ENCODE assay signal across 1 cellular context in the genomic region with DNA sequence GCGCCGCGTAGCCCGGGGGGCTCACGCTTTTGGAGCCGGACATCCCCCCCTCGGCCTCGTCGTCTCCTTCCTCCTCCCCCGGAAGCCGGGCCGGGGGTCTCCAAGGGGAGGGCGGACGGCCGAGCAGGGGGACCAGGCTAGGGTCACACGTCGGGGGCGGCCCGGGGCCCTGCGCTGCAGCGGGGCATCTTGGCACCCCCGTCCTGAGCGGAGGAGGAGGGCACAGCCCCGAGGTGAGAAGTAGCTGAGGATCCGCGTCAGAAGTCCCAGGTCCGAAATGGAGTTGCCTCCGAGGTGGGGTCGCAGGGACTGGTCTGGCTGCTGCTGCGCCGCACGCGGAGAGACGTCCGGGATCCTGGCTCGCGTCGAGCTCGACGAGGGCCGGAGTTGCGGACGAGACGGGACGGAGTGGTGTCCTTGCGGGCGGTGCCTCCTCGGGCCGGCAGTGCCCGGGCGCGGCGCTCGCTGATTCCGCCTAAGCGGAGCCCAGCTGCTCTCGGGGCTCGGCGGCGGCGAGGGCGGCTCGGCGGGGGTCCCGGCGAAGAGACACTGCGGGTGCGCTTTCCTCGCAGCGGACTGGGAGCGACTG.
TF ChIP-seq lines count a peak whose summit lies in the region.

Gene ADCY5, minus strand, starts transcription at position 588 of the 589 bp plus-strand sequence. Its CDS starts 545 bp downstream, at position 43.

TF ChIP-seq in SK-N-SH treated with all-trans-retinoic acid at 6 μM for 48 hours, 23 proteins besides CTCF, POLR2A, EP300 and RAD21 (continued from another document):
- TF ChIP-seq TCF4 (CRISPR knock-in tag; IDR thresholded peaks at IDR 0.05; ENCODE audit: borderline replicate concordance) (no peak), ISL1 (CRISPR knock-in tag; IDR thresholded peaks at IDR 0.05) (no peak), SNAI2 (CRISPR knock-in tag; IDR thresholded peaks at IDR 0.05) (no peak), ZFP3 (CRISPR knock-in tag; IDR thresholded peaks at IDR 0.05) (no peak), PATZ1 (CRISPR knock-in tag; IDR thresholded peaks at IDR 0.05; ENCODE audit: borderline replicate concordance) (no peak)
- TF ChIP-seq, protein P1, sequence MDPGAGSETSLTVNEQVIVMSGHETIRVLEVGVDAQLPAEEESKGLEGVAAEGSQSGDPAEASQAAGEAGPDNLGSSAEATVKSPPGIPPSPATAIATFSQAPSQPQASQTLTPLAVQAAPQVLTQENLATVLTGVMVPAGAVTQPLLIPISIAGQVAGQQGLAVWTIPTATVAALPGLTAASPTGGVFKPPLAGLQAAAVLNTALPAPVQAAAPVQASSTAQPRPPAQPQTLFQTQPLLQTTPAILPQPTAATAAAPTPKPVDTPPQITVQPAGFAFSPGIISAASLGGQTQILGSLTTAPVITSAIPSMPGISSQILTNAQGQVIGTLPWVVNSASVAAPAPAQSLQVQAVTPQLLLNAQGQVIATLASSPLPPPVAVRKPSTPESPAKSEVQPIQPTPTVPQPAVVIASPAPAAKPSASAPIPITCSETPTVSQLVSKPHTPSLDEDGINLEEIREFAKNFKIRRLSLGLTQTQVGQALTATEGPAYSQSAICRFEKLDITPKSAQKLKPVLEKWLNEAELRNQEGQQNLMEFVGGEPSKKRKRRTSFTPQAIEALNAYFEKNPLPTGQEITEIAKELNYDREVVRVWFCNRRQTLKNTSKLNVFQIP (CRISPR knock-in tag; IDR thresholded peaks at IDR 0.05; ENCODE audit: borderline replicate concordance, low read depth), result no peak
